Comparison of ENCODE assay signal across 1 cellular context in genomic region chr15:45198337-45199135, GRCh38.
TF ChIP-seq lines count a peak whose summit lies in the region.

No MANE protein-coding gene starts in this region.

TF ChIP-seq in K562, 482 proteins besides CTCF, POLR2A, EP300 and RAD21 (continued from another document and continues in another):
- TF ChIP-seq TEAD4 (IDR thresholded peaks at IDR 0.05; ENCODE audit: low read length): peak; percentile 80
- no peak for TF ChIP-seq TEAD4 (CRISPR knock-in tag; IDR thresholded peaks at IDR 0.05; ENCODE audit: borderline replicate concordance)
- no peak for TF ChIP-seq GMEB1 (CRISPR knock-in tag; IDR thresholded peaks at IDR 0.05)
- peak in 1 of 2 experiments; percentile 46; a peak in 1 of 4 replicates for TF ChIP-seq SIN3A (IDR thresholded peaks at IDR 0.05; ENCODE audit: borderline replicate concordance in 2 of 2, control insufficient read depth in 1 of 2, low read depth in 2 of 2, low read length in 2 of 2)
- 0 out of 4 replicates have a peak, but pooled peaks of 1 of the 2 experiments have one; percentile 15 for TF ChIP-seq ZNF318 (IDR thresholded peaks at IDR 0.05; ENCODE audit: borderline replicate concordance in 1 of 2, low read depth in 1 of 2)
- TF ChIP-seq CBX5 (IDR thresholded peaks at IDR 0.05; ENCODE audit: borderline replicate concordance, low read depth): no peak
- TF ChIP-seq THRA (IDR thresholded peaks at IDR 0.05): no peak
- no peak for TF ChIP-seq ZNF174 (CRISPR knock-in tag; IDR thresholded peaks at IDR 0.05)
- no peak for TF ChIP-seq PTRF (tag; IDR thresholded peaks at IDR 0.05)
- TF ChIP-seq NKRF (IDR thresholded peaks at IDR 0.05; ENCODE audit: borderline replicate concordance): peak; percentile 73; the same call in 1 of the 2 replicates
- peak; percentile 92 to 94 for TF ChIP-seq NRF1 (conservative IDR thresholded peaks at IDR 0.05 in 1 of 2, IDR thresholded peaks at IDR 0.05 in 1 of 2)
- TF ChIP-seq ZNF431 (CRISPR knock-in tag; IDR thresholded peaks at IDR 0.05): peak; percentile 39; the same call in 1 of the 2 replicates
- TF ChIP-seq NCOA2 (IDR thresholded peaks at IDR 0.05; ENCODE audit: partially characterized antibody in 2 of 2): peak in 1 of 2 experiments; percentile 80
- TF ChIP-seq TEAD1 (CRISPR knock-in tag; IDR thresholded peaks at IDR 0.05): peak in 1 of 2 experiments; percentile 13; a peak in 2 of 4 replicates
- TF ChIP-seq SFPQ (IDR thresholded peaks at IDR 0.05; ENCODE audit: low read depth, low read length): no peak
- no peak for TF ChIP-seq CUX1 (CRISPR knock-in tag; IDR thresholded peaks at IDR 0.05)
- no peak for TF ChIP-seq ZKSCAN3 (CRISPR knock-in tag; IDR thresholded peaks at IDR 0.05)
- TF ChIP-seq CTCFL (IDR thresholded peaks at IDR 0.05; ENCODE audit: borderline replicate concordance, insufficient read depth, low read depth, low read length, poor library complexity, severe bottlenecking): peak; percentile 99
- no peak for TF ChIP-seq ZNF507 (tag; conservative IDR thresholded peaks at IDR 0.05)
- TF ChIP-seq ZNF655 (CRISPR knock-in tag; IDR thresholded peaks at IDR 0.05): no peak
- TF ChIP-seq JUN (IDR thresholded peaks at IDR 0.05; ENCODE audit: borderline replicate concordance, low read depth, low read length): 0 out of 2 replicates have a peak, but pooled peaks have one; percentile 48
- TF ChIP-seq JUN (CRISPR knock-in tag; IDR thresholded peaks at IDR 0.05; ENCODE audit: borderline replicate concordance): no peak
- no peak for TF ChIP-seq CBX2 (IDR thresholded peaks at IDR 0.05; ENCODE audit: insufficient read depth, low read length, poor library complexity, severe bottlenecking)
- TF ChIP-seq ZFP36 (IDR thresholded peaks at IDR 0.05; ENCODE audit: low read depth, low read length, partially characterized antibody): no peak
- TF ChIP-seq IRF1 (CRISPR knock-in tag; IDR thresholded peaks at IDR 0.05; ENCODE audit: borderline replicate concordance): no peak
